26 cellular contexts compared by ENCODE assay signal in genomic region chr3:140823106-140823505, GRCh38.
"Had no signal": no experiment of that assay in that cellular context is flagged by ENCODE, and none has a peak within 500 bp of the region (broad histone marks: within the 10 kb centered on the region; RNA-seq: fewer than 3 reads in every experiment).

No MANE protein-coding gene starts in this region.

- H3K27ac Mint-ChIP-seq: activated CD4-positive, alpha-beta memory T cell treated with anti-CD3 and anti-CD28 coated beads for 36 hours; activated CD4-positive, alpha-beta T cell treated with anti-CD3 and anti-CD28 coated beads, Interleukin-2, amount 10 ng/mL, durations not matched to agents 7 days and 5 days; activated naive CD4-positive, alpha-beta T cell treated with anti-CD3 and anti-CD28 coated beads for 36 hours; activated naive CD8-positive, alpha-beta T cell; T-cell had no signal

- H3K4me1 Mint-ChIP-seq: activated CD4-positive, alpha-beta T cell treated with anti-CD3 and anti-CD28 coated beads, Interleukin-2, amount 10 ng/mL, durations not matched to agents 7 days and 5 days; T-cell had no signal

- H3K9ac ChIP-seq: KMS-11 had no signal

- H3K36me3 Mint-ChIP-seq: activated CD4-positive, alpha-beta memory T cell treated with anti-CD3 and anti-CD28 coated beads for 36 hours; activated naive CD8-positive, alpha-beta T cell; T-cell had no signal

- H3K4me3 Mint-ChIP-seq: activated CD4-positive, alpha-beta memory T cell treated with anti-CD3 and anti-CD28 coated beads for 36 hours; activated CD4-positive, alpha-beta T cell treated with anti-CD3 and anti-CD28 coated beads, Interleukin-2, amount 10 ng/mL, durations not matched to agents 7 days and 5 days; activated naive CD4-positive, alpha-beta T cell treated with anti-CD3 and anti-CD28 coated beads for 36 hours; activated naive CD8-positive, alpha-beta T cell; activated T-cell treated with anti-CD3 and anti-CD28 coated beads, Interleukin-2, amount 50 U/mL, for 4 hours; T-cell had no signal

- H3K9me3 Mint-ChIP-seq: activated CD4-positive, alpha-beta memory T cell treated with anti-CD3 and anti-CD28 coated beads for 36 hours; activated CD4-positive, alpha-beta T cell treated with anti-CD3 and anti-CD28 coated beads, Interleukin-2, amount 10 ng/mL, durations not matched to agents 7 days and 5 days; activated naive CD4-positive, alpha-beta T cell treated with anti-CD3 and anti-CD28 coated beads for 36 hours; activated T-cell treated with anti-CD3 and anti-CD28 coated beads, Interleukin-2, amount 50 U/mL, for 4 hours; T-cell had no signal

- FAIRE-seq: TTC549 had no signal

- H3K27ac ChIP-seq: brain microvascular endothelial cell, KMS-11, SK-N-MC had no signal

- DNase-seq: activated CD4-positive, alpha-beta memory T cell treated with anti-CD3 and anti-CD28 coated beads for 36 hours; activated CD4-positive, alpha-beta T cell treated with anti-CD3 and anti-CD28 coated beads, Interleukin-2, amount 10 ng/mL, durations not matched to agents 7 days and 5 days; activated CD4-positive, CD25-positive, alpha-beta regulatory T cell; activated CD8-positive, alpha-beta memory T cell treated with anti-CD3 and anti-CD28 coated beads for 24 hours; activated effector memory CD4-positive, alpha-beta T cell treated with anti-CD3 and anti-CD28 coated beads, Interleukin-2, amount 50 U/mL, for 16 hours; activated naive CD4-positive, alpha-beta T cell treated with anti-CD3 and anti-CD28 coated beads for 36 hours; activated T-cell treated with anti-CD3 and anti-CD28 coated beads, Interleukin-2, amount 50 U/mL, for 4 hours; amygdala; brain microvascular endothelial cell; caudate nucleus; MM.1S; NCI-H1105 treated with DMSO at 0.1 percent for 48 hours; NCI-H1436 treated with DMSO at 0.1 percent for 48 hours; NCI-H187; NCI-H2081; NCI-H446; OCI-M1; T-cell; T-helper 2 cell; T1000 had no signal

- H3K4me3 ChIP-seq: SK-N-MC had no signal

- ATAC-seq: activated T-cell treated with anti-CD3 and anti-CD28 coated beads, Interleukin-2, amount 50 U/mL, for 4 hours; Panc1; Right ventricle myocardium inferior; T-cell had no signal

- H3K36me3 ChIP-seq: brain microvascular endothelial cell had no signal

- H3K27me3 Mint-ChIP-seq: activated CD4-positive, alpha-beta memory T cell treated with anti-CD3 and anti-CD28 coated beads for 36 hours had no signal

- H3K4me2 ChIP-seq: KMS-11 had no signal

- H3K27me3 ChIP-seq: brain microvascular endothelial cell had no signal
